ENCODE assay signal across 8 cellular contexts in the genomic region with DNA sequence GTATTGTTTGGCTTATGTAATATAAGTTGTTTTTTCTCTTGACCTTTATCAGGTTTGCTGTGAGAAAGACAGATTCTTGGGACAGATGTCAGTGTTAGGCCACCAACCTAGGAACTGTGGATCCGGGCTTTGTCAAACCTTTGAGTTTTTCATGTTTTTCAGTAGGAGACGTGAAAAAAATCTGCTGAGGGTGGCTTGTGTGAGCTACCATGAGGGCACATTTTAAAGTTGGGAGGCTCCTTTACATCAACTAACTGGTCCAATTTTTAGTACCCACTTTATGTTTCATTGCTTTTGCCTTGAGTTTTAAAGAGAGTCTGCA. TPM values are rescaled to one million over a fixed set of nuclear protein-coding genes. Genes with fewer than 3 reads are reported as not detected.
A peak's percentile ranks its signal among the peaks of the same experiment; 100 is the strongest.
DNase-seq lines count a peak whose midpoint lies in the region; ATAC-seq and TF ChIP-seq lines count a peak whose summit lies in the region.

No MANE protein-coding gene starts in this region.

- H3K36me3 ChIP-seq in ES-I3 (ENCODE audit: insufficient read depth, low read length) (no peaks in the 10 kb centered on the region), PC-9 (ENCODE audit: low read depth) (no peaks in the 10 kb centered on the region), esophagus (ENCODE audit: control insufficient read depth in 2 of 2, insufficient read depth in 2 of 2, low read length in 1 of 2) (no peaks in the 10 kb centered on the region), prostate gland (no peaks in the 10 kb centered on the region), mucosa of descending colon (ENCODE audit: low read depth) (no peaks in the 10 kb centered on the region)

- H3K9me3 ChIP-seq in ES-I3 (ENCODE audit: control insufficient read depth, insufficient read depth, low read length) (no peaks in the 10 kb centered on the region), PC-9 (ENCODE audit: insufficient read depth, low read depth) (no peaks in the 10 kb centered on the region), esophagus (ENCODE audit: control insufficient read depth in 2 of 2, insufficient read depth in 1 of 2, low read depth in 1 of 2, low read length in 1 of 2) (no peaks in the 10 kb centered on the region), prostate gland (no peaks in the 10 kb centered on the region), mucosa of descending colon (no peaks in the 10 kb centered on the region)

- H3K9ac ChIP-seq in ES-I3 (ENCODE audit: low read depth, low read length) = peak overlapping the region; percentile 96

- H2AFZ ChIP-seq in PC-9 = peak overlapping the region; percentile 99

- WGBS in esophagus, 2 donors = 30 to 31% methylated on average over 2 of the region's 2 CpGs
- WGBS in prostate gland = 38% methylated on average over 2 of the region's 2 CpGs

- ATAC-seq in HG02623 (IDR thresholded peaks at IDR 0.05; ENCODE audit: unreplicated experiment) (no peak), mucosa of descending colon (no peak), GM18505 (IDR thresholded peaks at IDR 0.05; ENCODE audit: unreplicated experiment) (no peak)

- intact Hi-C loops in PC-9 (cut with micrococcal nuclease; ENCODE audit: unreplicated experiment) (loop anchor here (1.0 kb wide), 1 partner anchor 37 kb away; a partner anchor contains a TSS), prostate gland (cut with DNase I) (no loop called here), mucosa of descending colon (cut with DNase I, micrococcal nuclease) (no loop called here)

- TSS peak; percentile 59 for BruUV-seq in PC-9 (replicated peaks; lab: Mats Ljungman, UMichigan)

- H4K20me1 ChIP-seq in PC-9 (ENCODE audit: insufficient read depth) = no peaks in the 10 kb centered on the region; the same call in 1 of the 2 replicates

- peaks cover 8% of the 10 kb centered on the region; the same call in 1 of the 2 replicates for H3F3A ChIP-seq in PC-9 (ENCODE audit: insufficient read depth, low read depth)

- peak overlapping the region; percentile 41; the same call in 1 of the 2 replicates for H3K27ac ChIP-seq in PC-9
- no peak overlapping the region for H3K27ac ChIP-seq in esophagus (ENCODE audit: low read depth in 2 of 2, low read length in 1 of 2)
- no peak overlapping the region for H3K27ac ChIP-seq in prostate gland

- TF ChIP-seq POLR2A in prostate gland (IDR thresholded peaks at IDR 0.05) = no peak
- no peak for TF ChIP-seq POLR2A in GM18505 (IDR thresholded peaks at IDR 0.05; ENCODE audit: borderline replicate concordance, extremely low read depth, insufficient read depth, insufficient read length)

- peak overlapping the region; percentile 92 for H3K4me3 ChIP-seq in PC-9
- peak overlapping the region; percentile 90 to 99 for H3K4me3 ChIP-seq in esophagus (ENCODE audit: low read depth in 1 of 2, low read length in 2 of 2)
- H3K4me3 ChIP-seq in prostate gland = peak overlapping the region; percentile 75 to 83
- no peak overlapping the region for H3K4me3 ChIP-seq in mucosa of descending colon

- peaks cover 56% of the 10 kb centered on the region for H3K79me2 ChIP-seq in PC-9 (ENCODE audit: low read depth)

- H3K27me3 ChIP-seq in PC-9 (ENCODE audit: insufficient read depth, low read depth) (no peaks in the 10 kb centered on the region), esophagus (ENCODE audit: control insufficient read depth in 1 of 2, insufficient read depth in 2 of 2, low read length in 2 of 2) (no peaks in the 10 kb centered on the region), prostate gland (replicated peaks; ENCODE audit: insufficient read depth) (no peaks in the 10 kb centered on the region)

- POLR2A ChIA-PET in PC-9 (lab: Charles Lee; ENCODE audit: unreplicated experiment) = no interaction called here

- peak overlapping the region; percentile 95 for H3K4me2 ChIP-seq in PC-9

- TF ChIP-seq CTCF in PC-9 (conservative IDR thresholded peaks at IDR 0.05) (no peak), prostate gland (IDR thresholded peaks at IDR 0.05) (no peak), mucosa of descending colon (IDR thresholded peaks at IDR 0.05) (no peak)

- CTCF ChIA-PET in PC-9 (lab: Charles Lee) = no interaction called here

- H3K9me2 ChIP-seq in PC-9 (ENCODE audit: insufficient read depth) = no peaks in the 10 kb centered on the region

- H3K4me1 ChIP-seq in ES-I3 (ENCODE audit: insufficient read depth, low read length) (peaks cover 23% of the 10 kb centered on the region), PC-9 (replicated peaks; ENCODE audit: insufficient read depth) (peaks cover 16% of the 10 kb centered on the region), esophagus (ENCODE audit: control insufficient read depth in 2 of 2, insufficient read depth in 2 of 2, low read length in 1 of 2) (peaks cover 0 to 1% of the 10 kb centered on the region in 2 donors), prostate gland (replicated peaks) (no peaks in the 10 kb centered on the region), mucosa of descending colon (ENCODE audit: low read depth) (peaks cover 12% of the 10 kb centered on the region)

- no peak for DNase-seq in PC-9
- no peak for DNase-seq in prostate gland (ENCODE audit: low spot score)
- no peak for DNase-seq in mucosa of descending colon
- DNase-seq in NCI-H774 (lab: John Stamatoyannopoulos, UW) = no peak

RNA-seq across cellular contexts. Expression of a gene that starts 0.8 kb away (rescaled TPM):
- total RNA-seq in PC-9 (2021) (14.5 and 16.4 TPM in 2 replicates), prostate gland (10 to 100 TPM; 32.6 to 35.3 TPM), mucosa of descending colon (10 to 100 TPM in 1 of 3 donors, 1 to 10 TPM in 2; 9.0 to 23.4 (median 9.2) TPM)
- 1 to 10 TPM; 2.2 to 3.8 TPM for polyA plus RNA-seq in esophagus

RNA-seq across cellular contexts. Expression of a gene that starts 36.2 kb away (rescaled TPM):
- 35.4 and 42.6 TPM in 2 replicates for total RNA-seq in PC-9 (2021)
- polyA plus RNA-seq in esophagus = 10 to 100 TPM in 1 of 2 donors, 1 to 10 TPM in 1; 8.2 to 10.7 TPM
- 10 to 100 TPM; 54.0 to 57.3 TPM for total RNA-seq in prostate gland
- total RNA-seq in mucosa of descending colon = 10 to 100 TPM; 24.7 to 35.1 (median 33.3) TPM
